ENCODE assay signal across 1 cellular context in the genomic region with DNA sequence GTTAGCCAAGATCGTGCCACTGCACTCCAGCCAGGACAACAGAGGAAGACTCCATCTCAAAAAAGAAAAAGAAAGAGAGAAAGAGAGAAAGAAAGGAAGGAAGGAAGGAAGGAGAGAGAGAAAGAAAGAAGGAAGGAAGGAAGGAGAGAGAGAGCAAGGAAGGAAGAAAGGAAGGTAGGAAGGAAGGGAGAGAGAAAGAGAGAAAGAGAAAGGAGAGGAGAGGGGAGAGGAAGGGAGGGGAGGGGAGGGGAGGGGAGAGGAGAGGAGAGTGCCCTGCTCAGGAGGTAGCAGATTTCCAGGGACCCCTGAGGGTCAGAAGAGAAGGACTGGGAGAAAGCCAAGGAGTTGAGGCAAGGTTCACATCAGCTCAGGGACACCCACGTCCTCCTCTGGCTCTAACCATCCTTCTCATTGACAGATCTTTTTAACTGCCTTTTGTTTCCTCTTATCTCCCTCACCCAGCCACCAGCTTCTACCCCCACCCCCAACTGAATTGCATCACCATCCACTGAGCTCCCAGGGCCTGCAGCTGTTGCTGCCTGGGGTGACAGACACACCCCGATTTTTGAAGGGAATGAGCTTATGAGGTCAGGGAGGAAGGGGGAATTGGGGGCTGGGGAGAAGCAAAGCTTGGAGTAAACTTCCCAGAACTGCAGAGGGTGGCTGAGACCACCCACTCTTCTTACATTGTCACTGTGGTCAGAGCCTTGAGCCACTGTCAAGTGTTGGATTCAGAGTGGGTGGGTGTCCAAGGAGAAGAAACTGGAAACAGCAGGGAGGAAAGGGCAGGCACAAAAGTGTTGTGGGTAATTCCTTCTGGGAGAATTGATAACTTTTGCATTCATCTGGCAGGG.
A peak's percentile ranks its signal among the peaks of the same experiment; 100 is the strongest.
TF ChIP-seq lines count a peak whose summit lies in the region.

No MANE protein-coding gene starts in this region.

TF ChIP-seq in K562, 482 proteins besides CTCF, POLR2A, EP300 and RAD21 (continued from another document and continues in another):
- TF ChIP-seq PHF21A (IDR thresholded peaks at IDR 0.05; ENCODE audit: borderline replicate concordance, low read depth) (peak; percentile 97), MAFK (IDR thresholded peaks at IDR 0.05; ENCODE audit: low read length) (peak; percentile 27; the same call in 1 of the 2 replicates), ZNF57 (CRISPR knock-in tag; IDR thresholded peaks at IDR 0.05) (no peak), TCF7L2 (IDR thresholded peaks at IDR 0.05; ENCODE audit: low read depth, low read length) (no peak), KLF10 (CRISPR knock-in tag; IDR thresholded peaks at IDR 0.05) (no peak), SAP30 (IDR thresholded peaks at IDR 0.05; ENCODE audit: borderline replicate concordance, insufficient read depth, low read depth, low read length, poor library complexity, severe bottlenecking) (no peak), ESRRA (IDR thresholded peaks at IDR 0.05; ENCODE audit: borderline replicate concordance, low read depth) (peak; percentile 82; the same call in 1 of the 2 replicates), MCM7 (IDR thresholded peaks at IDR 0.05) (no peak), ZNF124 (CRISPR knock-in tag; IDR thresholded peaks at IDR 0.05) (no peak), CAMTA2 (CRISPR knock-in tag; conservative IDR thresholded peaks at IDR 0.05) (no peak), NFE2 (IDR thresholded peaks at IDR 0.05; ENCODE audit: low read depth) (peak; percentile 65; the same call in 1 of the 2 replicates), CEBPB (tag; IDR thresholded peaks at IDR 0.05) (peak; percentile 100), ZNF764 (CRISPR knock-in tag; IDR thresholded peaks at IDR 0.05; ENCODE audit: low read depth) (no peak), ZNF282 (CRISPR knock-in tag; IDR thresholded peaks at IDR 0.05) (no peak), MTA3 (IDR thresholded peaks at IDR 0.05; ENCODE audit: borderline replicate concordance) (peak; percentile 95), HMG20A (CRISPR knock-in tag; conservative IDR thresholded peaks at IDR 0.05) (no peak), ZFPM2 (CRISPR knock-in tag; IDR thresholded peaks at IDR 0.05) (no peak), NONO (IDR thresholded peaks at IDR 0.05; ENCODE audit: low read depth in 2 of 2, low read length in 1 of 2) (peak in 1 of 2 experiments; percentile 89; a peak in 2 of 4 replicates), ARHGAP35 (IDR thresholded peaks at IDR 0.05; ENCODE audit: partially characterized antibody) (peak; percentile 84), TRIM28 (IDR thresholded peaks at IDR 0.05) (peak; percentile 64; the same call in 1 of the 2 replicates), LARP7 (IDR thresholded peaks at IDR 0.05) (peak; percentile 94), CREBBP (IDR thresholded peaks at IDR 0.05; ENCODE audit: low read depth, low read length) (peak; percentile 86), LEF1 (IDR thresholded peaks at IDR 0.05) (peak; percentile 100), MAZ (CRISPR knock-in tag; conservative IDR thresholded peaks at IDR 0.05 in 1 of 2, IDR thresholded peaks at IDR 0.05 in 1 of 2) (peak; percentile 96 to 98), XRCC4 (IDR thresholded peaks at IDR 0.05; ENCODE audit: extremely low read depth, insufficient read depth, insufficient read length) (no peak), RBFOX2 (IDR thresholded peaks at IDR 0.05; ENCODE audit: low read depth, low read length) (peak; percentile 53), ZNF184 (CRISPR knock-in tag; IDR thresholded peaks at IDR 0.05) (no peak)
- TF ChIP-seq, protein P1, sequence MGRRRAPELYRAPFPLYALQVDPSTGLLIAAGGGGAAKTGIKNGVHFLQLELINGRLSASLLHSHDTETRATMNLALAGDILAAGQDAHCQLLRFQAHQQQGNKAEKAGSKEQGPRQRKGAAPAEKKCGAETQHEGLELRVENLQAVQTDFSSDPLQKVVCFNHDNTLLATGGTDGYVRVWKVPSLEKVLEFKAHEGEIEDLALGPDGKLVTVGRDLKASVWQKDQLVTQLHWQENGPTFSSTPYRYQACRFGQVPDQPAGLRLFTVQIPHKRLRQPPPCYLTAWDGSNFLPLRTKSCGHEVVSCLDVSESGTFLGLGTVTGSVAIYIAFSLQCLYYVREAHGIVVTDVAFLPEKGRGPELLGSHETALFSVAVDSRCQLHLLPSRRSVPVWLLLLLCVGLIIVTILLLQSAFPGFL (CRISPR knock-in tag; IDR thresholded peaks at IDR 0.05): no peak
- TF ChIP-seq, protein P2, sequence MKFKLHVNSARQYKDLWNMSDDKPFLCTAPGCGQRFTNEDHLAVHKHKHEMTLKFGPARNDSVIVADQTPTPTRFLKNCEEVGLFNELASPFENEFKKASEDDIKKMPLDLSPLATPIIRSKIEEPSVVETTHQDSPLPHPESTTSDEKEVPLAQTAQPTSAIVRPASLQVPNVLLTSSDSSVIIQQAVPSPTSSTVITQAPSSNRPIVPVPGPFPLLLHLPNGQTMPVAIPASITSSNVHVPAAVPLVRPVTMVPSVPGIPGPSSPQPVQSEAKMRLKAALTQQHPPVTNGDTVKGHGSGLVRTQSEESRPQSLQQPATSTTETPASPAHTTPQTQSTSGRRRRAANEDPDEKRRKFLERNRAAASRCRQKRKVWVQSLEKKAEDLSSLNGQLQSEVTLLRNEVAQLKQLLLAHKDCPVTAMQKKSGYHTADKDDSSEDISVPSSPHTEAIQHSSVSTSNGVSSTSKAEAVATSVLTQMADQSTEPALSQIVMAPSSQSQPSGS (CRISPR knock-in tag; IDR thresholded peaks at IDR 0.05): no peak
- TF ChIP-seq, protein P3, sequence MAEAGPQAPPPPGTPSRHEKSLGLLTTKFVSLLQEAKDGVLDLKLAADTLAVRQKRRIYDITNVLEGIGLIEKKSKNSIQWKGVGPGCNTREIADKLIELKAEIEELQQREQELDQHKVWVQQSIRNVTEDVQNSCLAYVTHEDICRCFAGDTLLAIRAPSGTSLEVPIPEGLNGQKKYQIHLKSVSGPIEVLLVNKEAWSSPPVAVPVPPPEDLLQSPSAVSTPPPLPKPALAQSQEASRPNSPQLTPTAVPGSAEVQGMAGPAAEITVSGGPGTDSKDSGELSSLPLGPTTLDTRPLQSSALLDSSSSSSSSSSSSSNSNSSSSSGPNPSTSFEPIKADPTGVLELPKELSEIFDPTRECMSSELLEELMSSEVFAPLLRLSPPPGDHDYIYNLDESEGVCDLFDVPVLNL (CRISPR knock-in tag; IDR thresholded peaks at IDR 0.05; ENCODE audit: low read depth): no peak
- TF ChIP-seq, protein P4, sequence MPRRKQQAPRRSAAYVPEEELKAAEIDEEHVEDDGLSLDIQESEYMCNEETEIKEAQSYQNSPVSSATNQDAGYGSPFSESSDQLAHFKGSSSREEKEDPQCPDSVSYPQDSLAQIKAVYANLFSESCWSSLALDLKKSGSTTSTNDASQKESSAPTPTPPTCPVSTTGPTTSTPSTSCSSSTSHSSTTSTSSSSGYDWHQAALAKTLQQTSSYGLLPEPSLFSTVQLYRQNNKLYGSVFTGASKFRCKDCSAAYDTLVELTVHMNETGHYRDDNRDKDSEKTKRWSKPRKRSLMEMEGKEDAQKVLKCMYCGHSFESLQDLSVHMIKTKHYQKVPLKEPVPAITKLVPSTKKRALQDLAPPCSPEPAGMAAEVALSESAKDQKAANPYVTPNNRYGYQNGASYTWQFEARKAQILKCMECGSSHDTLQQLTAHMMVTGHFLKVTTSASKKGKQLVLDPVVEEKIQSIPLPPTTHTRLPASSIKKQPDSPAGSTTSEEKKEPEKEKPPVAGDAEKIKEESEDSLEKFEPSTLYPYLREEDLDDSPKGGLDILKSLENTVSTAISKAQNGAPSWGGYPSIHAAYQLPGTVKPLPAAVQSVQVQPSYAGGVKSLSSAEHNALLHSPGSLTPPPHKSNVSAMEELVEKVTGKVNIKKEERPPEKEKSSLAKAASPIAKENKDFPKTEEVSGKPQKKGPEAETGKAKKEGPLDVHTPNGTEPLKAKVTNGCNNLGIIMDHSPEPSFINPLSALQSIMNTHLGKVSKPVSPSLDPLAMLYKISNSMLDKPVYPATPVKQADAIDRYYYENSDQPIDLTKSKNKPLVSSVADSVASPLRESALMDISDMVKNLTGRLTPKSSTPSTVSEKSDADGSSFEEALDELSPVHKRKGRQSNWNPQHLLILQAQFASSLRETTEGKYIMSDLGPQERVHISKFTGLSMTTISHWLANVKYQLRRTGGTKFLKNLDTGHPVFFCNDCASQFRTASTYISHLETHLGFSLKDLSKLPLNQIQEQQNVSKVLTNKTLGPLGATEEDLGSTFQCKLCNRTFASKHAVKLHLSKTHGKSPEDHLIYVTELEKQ (CRISPR knock-in tag; IDR thresholded peaks at IDR 0.05): no peak
- TF ChIP-seq, protein P5, sequence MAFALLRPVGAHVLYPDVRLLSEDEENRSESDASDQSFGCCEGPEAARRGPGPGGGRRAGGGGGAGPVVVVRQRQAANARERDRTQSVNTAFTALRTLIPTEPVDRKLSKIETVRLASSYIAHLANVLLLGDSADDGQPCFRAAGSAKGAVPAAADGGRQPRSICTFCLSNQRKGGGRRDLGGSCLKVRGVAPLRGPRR (CRISPR knock-in tag; IDR thresholded peaks at IDR 0.05): no peak; the same call in 1 of the 2 replicates
- TF ChIP-seq, protein P6, sequence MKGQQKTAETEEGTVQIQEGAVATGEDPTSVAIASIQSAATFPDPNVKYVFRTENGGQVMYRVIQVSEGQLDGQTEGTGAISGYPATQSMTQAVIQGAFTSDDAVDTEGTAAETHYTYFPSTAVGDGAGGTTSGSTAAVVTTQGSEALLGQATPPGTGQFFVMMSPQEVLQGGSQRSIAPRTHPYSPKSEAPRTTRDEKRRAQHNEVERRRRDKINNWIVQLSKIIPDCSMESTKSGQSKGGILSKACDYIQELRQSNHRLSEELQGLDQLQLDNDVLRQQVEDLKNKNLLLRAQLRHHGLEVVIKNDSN (CRISPR knock-in tag; IDR thresholded peaks at IDR 0.05): no peak
- TF ChIP-seq, protein P7, sequence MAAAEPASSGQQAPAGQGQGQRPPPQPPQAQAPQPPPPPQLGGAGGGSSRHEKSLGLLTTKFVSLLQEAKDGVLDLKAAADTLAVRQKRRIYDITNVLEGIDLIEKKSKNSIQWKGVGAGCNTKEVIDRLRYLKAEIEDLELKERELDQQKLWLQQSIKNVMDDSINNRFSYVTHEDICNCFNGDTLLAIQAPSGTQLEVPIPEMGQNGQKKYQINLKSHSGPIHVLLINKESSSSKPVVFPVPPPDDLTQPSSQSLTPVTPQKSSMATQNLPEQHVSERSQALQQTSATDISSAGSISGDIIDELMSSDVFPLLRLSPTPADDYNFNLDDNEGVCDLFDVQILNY (CRISPR knock-in tag; IDR thresholded peaks at IDR 0.05): no peak
- TF ChIP-seq, protein P8, sequence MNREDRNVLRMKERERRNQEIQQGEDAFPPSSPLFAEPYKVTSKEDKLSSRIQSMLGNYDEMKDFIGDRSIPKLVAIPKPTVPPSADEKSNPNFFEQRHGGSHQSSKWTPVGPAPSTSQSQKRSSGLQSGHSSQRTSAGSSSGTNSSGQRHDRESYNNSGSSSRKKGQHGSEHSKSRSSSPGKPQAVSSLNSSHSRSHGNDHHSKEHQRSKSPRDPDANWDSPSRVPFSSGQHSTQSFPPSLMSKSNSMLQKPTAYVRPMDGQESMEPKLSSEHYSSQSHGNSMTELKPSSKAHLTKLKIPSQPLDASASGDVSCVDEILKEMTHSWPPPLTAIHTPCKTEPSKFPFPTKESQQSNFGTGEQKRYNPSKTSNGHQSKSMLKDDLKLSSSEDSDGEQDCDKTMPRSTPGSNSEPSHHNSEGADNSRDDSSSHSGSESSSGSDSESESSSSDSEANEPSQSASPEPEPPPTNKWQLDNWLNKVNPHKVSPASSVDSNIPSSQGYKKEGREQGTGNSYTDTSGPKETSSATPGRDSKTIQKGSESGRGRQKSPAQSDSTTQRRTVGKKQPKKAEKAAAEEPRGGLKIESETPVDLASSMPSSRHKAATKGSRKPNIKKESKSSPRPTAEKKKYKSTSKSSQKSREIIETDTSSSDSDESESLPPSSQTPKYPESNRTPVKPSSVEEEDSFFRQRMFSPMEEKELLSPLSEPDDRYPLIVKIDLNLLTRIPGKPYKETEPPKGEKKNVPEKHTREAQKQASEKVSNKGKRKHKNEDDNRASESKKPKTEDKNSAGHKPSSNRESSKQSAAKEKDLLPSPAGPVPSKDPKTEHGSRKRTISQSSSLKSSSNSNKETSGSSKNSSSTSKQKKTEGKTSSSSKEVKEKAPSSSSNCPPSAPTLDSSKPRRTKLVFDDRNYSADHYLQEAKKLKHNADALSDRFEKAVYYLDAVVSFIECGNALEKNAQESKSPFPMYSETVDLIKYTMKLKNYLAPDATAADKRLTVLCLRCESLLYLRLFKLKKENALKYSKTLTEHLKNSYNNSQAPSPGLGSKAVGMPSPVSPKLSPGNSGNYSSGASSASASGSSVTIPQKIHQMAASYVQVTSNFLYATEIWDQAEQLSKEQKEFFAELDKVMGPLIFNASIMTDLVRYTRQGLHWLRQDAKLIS (CRISPR knock-in tag; IDR thresholded peaks at IDR 0.05): peak; percentile 82; the same call in 1 of the 2 replicates
- TF ChIP-seq, protein P9, sequence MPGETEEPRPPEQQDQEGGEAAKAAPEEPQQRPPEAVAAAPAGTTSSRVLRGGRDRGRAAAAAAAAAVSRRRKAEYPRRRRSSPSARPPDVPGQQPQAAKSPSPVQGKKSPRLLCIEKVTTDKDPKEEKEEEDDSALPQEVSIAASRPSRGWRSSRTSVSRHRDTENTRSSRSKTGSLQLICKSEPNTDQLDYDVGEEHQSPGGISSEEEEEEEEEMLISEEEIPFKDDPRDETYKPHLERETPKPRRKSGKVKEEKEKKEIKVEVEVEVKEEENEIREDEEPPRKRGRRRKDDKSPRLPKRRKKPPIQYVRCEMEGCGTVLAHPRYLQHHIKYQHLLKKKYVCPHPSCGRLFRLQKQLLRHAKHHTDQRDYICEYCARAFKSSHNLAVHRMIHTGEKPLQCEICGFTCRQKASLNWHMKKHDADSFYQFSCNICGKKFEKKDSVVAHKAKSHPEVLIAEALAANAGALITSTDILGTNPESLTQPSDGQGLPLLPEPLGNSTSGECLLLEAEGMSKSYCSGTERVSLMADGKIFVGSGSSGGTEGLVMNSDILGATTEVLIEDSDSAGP (CRISPR knock-in tag; IDR thresholded peaks at IDR 0.05): peak; percentile 62
- TF ChIP-seq, protein P10, sequence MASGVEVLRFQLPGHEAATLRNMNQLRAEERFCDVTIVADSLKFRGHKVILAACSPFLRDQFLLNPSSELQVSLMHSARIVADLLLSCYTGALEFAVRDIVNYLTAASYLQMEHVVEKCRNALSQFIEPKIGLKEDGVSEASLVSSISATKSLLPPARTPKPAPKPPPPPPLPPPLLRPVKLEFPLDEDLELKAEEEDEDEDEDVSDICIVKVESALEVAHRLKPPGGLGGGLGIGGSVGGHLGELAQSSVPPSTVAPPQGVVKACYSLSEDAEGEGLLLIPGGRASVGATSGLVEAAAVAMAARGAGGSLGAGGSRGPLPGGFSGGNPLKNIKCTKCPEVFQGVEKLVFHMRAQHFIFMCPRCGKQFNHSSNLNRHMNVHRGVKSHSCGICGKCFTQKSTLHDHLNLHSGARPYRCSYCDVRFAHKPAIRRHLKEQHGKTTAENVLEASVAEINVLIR (CRISPR knock-in tag; IDR thresholded peaks at IDR 0.05): peak; percentile 49
- TF ChIP-seq, protein P11, sequence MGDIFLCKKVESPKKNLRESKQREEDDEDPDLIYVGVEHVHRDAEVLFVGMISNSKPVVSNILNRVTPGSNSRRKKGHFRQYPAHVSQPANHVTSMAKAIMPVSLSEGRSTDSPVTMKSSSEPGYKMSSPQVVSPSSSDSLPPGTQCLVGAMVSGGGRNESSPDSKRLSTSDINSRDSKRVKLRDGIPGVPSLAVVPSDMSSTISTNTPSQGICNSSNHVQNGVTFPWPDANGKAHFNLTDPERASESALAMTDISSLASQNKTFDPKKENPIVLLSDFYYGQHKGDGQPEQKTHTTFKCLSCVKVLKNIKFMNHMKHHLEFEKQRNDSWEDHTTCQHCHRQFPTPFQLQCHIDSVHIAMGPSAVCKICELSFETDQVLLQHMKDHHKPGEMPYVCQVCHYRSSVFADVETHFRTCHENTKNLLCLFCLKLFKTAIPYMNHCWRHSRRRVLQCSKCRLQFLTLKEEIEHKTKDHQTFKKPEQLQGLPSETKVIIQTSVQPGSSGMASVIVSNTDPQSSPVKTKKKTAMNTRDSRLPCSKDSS (IDR thresholded peaks at IDR 0.05; ENCODE audit: low read depth, partially characterized antibody): peak; percentile 81
